21 cellular contexts compared by ENCODE assay signal in the genomic region with DNA sequence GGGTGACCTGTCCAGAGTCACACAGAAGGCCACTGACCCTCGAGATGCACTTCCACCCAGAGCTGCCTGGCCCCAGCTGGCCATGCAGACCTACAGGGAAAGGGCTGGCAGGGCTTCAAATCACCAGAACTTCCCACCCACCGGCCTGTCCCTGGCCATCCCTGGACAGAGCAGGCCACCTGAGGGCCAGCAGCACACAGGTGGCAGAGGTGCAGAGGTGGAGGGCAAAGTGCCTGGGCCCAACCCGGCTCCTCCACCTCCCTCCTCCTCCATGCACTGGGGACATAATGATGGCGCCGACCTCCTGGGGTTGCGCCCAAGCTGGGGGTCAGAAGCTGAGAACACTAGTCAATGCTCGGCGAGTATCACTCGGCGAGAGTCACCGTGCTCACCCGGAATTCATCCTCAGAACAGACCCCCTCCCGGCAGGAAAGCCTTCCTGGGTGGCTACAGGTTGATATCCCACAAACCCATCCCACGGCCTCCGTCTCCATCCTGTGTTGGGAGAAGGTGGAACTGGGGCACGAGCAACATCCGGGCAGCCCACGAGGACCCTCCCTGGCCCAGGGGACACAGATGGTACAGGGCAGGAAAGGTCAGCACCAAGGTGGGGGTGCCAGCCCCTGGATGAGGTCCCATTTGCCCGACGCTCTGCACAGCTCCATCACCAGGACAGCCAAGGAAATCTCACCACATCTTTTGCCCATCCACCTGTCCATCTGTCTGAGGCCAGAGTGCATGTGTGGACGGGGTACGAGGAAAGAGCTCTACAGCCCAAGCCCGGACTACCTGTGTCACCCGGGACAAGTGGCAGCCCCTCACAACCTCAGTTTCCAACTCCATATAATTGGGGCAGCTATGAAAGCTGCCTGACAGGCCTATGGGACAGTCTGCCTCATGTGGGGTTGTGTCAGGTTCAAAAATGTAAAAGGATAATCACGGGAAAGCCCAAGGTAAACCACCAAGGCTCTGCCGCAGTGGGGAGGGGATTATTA. TPM values are rescaled to one million over a fixed set of nuclear protein-coding genes. Genes with fewer than 3 reads are reported as not detected.
DNase-seq lines count a peak whose midpoint lies in the region; ATAC-seq, FAIRE-seq and TF ChIP-seq lines count a peak whose summit lies in the region.
"Had no signal": no experiment of that assay in that cellular context is flagged by ENCODE, and none has a peak within 500 bp of the region (broad histone marks: within the 10 kb centered on the region; RNA-seq: fewer than 3 reads in every experiment).

No MANE protein-coding gene starts in this region.

- H3K27me3 ChIP-seq in BLaER1 treated with 17β-estradiol and CSF1 and Interleukin-3, amounts not matched to agents 10 nM and 100 nM: peaks cover 0 to 20% (median 8%) of the 10 kb centered on the region in 11 experiments; a peak in 14 of 22 replicates
- H3K27me3 ChIP-seq in RWPE2 (ENCODE audit: insufficient read depth, poor library complexity, severe bottlenecking) (no peaks in the 10 kb centered on the region), neuronal stem cell (ENCODE audit: control insufficient read depth in 3 of 3, insufficient read depth in 3 of 3, low read depth in 1 of 3, low read length in 3 of 3) (peaks cover 0 to 25% (median 0%) of the 10 kb centered on the region in 3 experiments), MM.1S (replicated peaks; ENCODE audit: insufficient read depth, low read length) (peaks cover 37% of the 10 kb centered on the region)

- peaks cover 0 to 21% (median 5%) of the 10 kb centered on the region in 11 experiments; a peak in 11 of 22 replicates for H4K20me1 ChIP-seq in BLaER1 treated with 17β-estradiol and CSF1 and Interleukin-3, amounts not matched to agents 10 nM and 100 nM
- no peaks in the 10 kb centered on the region for H4K20me1 ChIP-seq in MM.1S (ENCODE audit: insufficient read depth, low read length)

- DNase-seq in RWPE2 (ENCODE audit: low spot score): peak; percentile 63
- peak; percentile 11 for DNase-seq in left cardiac atrium
- DNase-seq in neuronal stem cell (ENCODE audit: low spot score): no peak
- no peak for DNase-seq in MM.1S
- DNase-seq in H54 (ENCODE audit: insufficient read length, low spot score): no peak
- DNase-seq: ACHN, GF-D8, KBM-7, NCI-H1092, NCI-H187 treated with DMSO at 0.1 percent for 48 hours, NCI-H2171, NCI-H446 treated with DMSO at 0.1 percent for 48 hours, NCI-H774, SHP77 had no signal

- peak overlapping the region; percentile 95 for H2AK5ac ChIP-seq in neuronal stem cell (ENCODE audit: low read depth, low read length)

- no peaks in the 10 kb centered on the region for H3K79me2 ChIP-seq in MM.1S (ENCODE audit: low read length)

- H3F3A ChIP-seq in MM.1S (ENCODE audit: insufficient read depth, low read length): no peaks in the 10 kb centered on the region

- H3K23ac ChIP-seq in neuronal stem cell (ENCODE audit: low read depth, low read length, poor library complexity): peak overlapping the region; percentile 29

- H2BK120ac ChIP-seq in neuronal stem cell (ENCODE audit: low read depth, low read length): no peak overlapping the region

- no peak overlapping the region for H3K4ac ChIP-seq in neuronal stem cell (ENCODE audit: low read length)

- no CpG with 5 or more reads among the region's 26 CpGs for WGBS in neuronal stem cell (ENCODE audit: extremely low coverage in 2 of 2, insufficient read length in 2 of 2, insufficient replicate concordance in 1 of 2), 2 donors

- peak overlapping the region; percentile 38 for H4K91ac ChIP-seq in neuronal stem cell (ENCODE audit: low read depth, low read length, poor library complexity)

- TF ChIP-seq POLR2A in H54 (IDR thresholded peaks at IDR 0.05; ENCODE audit: low read depth, low read length): no peak

- no peak overlapping the region for H3K27ac ChIP-seq in BLaER1 treated with 17β-estradiol and CSF1 and Interleukin-3, amounts not matched to agents 10 nM and 100 nM
- H3K27ac ChIP-seq in RWPE2 (ENCODE audit: poor library complexity, severe bottlenecking) (no peak overlapping the region), neuronal stem cell (replicated peaks; ENCODE audit: low read length) (no peak overlapping the region), MM.1S (ENCODE audit: low read length) (no peak overlapping the region)
- H3K27ac ChIP-seq: HL-60 had no signal

- H3K4me3 ChIP-seq in BLaER1 treated with 17β-estradiol and CSF1 and Interleukin-3, amounts not matched to agents 10 nM and 100 nM: no peak overlapping the region
- H3K4me3 ChIP-seq in RWPE2 (ENCODE audit: severe bottlenecking): no peak overlapping the region
- peak overlapping the region in 1 of 2 donors; percentile 12 for H3K4me3 ChIP-seq in neuronal stem cell (ENCODE audit: low read length in 2 of 2)
- no peak overlapping the region for H3K4me3 ChIP-seq in MM.1S (ENCODE audit: low read length)

- no peaks in the 10 kb centered on the region for H3K36me3 ChIP-seq in BLaER1 treated with 17β-estradiol and CSF1 and Interleukin-3, amounts not matched to agents 10 nM and 100 nM
- no peaks in the 10 kb centered on the region for H3K36me3 ChIP-seq in RWPE2 (ENCODE audit: low read depth)
- H3K36me3 ChIP-seq in neuronal stem cell (replicated peaks in 1 of 2; ENCODE audit: control insufficient read depth in 2 of 2, insufficient read depth in 2 of 2, low read length in 2 of 2): no peaks in the 10 kb centered on the region
- no peaks in the 10 kb centered on the region for H3K36me3 ChIP-seq in MM.1S (replicated peaks; ENCODE audit: insufficient read depth, low read length)

- H2BK12ac ChIP-seq in neuronal stem cell (ENCODE audit: low read length): peak overlapping the region; percentile 66

- no peaks in the 10 kb centered on the region for H3K9me2 ChIP-seq in MM.1S (replicated peaks; ENCODE audit: insufficient read depth, low read length)

- FAIRE-seq in H54 (lab: Jason Lieb, UNC): no peak
- FAIRE-seq: D721Med, H1 had no signal

- H3K9me3 ChIP-seq in BLaER1 treated with 17β-estradiol and CSF1 and Interleukin-3, amounts not matched to agents 10 nM and 100 nM (replicated peaks in 1 of 11): peaks cover 0 to 11% (median 6%) of the 10 kb centered on the region in 11 experiments; a peak in 9 of 22 replicates
- H3K9me3 ChIP-seq in RWPE2 (ENCODE audit: severe bottlenecking): no peaks in the 10 kb centered on the region
- H3K9me3 ChIP-seq in neuronal stem cell (replicated peaks in 1 of 2; ENCODE audit: control insufficient read depth in 2 of 2, insufficient read depth in 1 of 2, low read depth in 1 of 2, low read length in 2 of 2): no peaks in the 10 kb centered on the region
- H3K9me3 ChIP-seq in MM.1S (replicated peaks; ENCODE audit: insufficient read depth, low read length): no peaks in the 10 kb centered on the region

- H2AFZ ChIP-seq in neuronal stem cell (ENCODE audit: low read length) (no peak overlapping the region), MM.1S (ENCODE audit: low read length) (no peak overlapping the region)

- peaks cover 4 to 55% (median 49%) of the 10 kb centered on the region in 10 experiments; a peak in 19 of 20 replicates for H3K4me1 ChIP-seq in BLaER1 treated with 17β-estradiol and CSF1 and Interleukin-3, amounts not matched to agents 10 nM and 100 nM
- no peaks in the 10 kb centered on the region for H3K4me1 ChIP-seq in RWPE2 (ENCODE audit: insufficient read depth, poor library complexity, severe bottlenecking)
- peaks cover 22 to 26% of the 10 kb centered on the region in 2 donors for H3K4me1 ChIP-seq in neuronal stem cell (ENCODE audit: control insufficient read depth in 2 of 2, insufficient read depth in 1 of 2, low read depth in 1 of 2, low read length in 2 of 2)
- H3K4me1 ChIP-seq in MM.1S (ENCODE audit: low read length): no peaks in the 10 kb centered on the region

- H3K79me1 ChIP-seq in neuronal stem cell (ENCODE audit: low read depth, low read length): peaks cover 1% of the 10 kb centered on the region

- no peak overlapping the region for H3K9ac ChIP-seq in BLaER1 treated with 17β-estradiol and CSF1 and Interleukin-3, amounts not matched to agents 10 nM and 100 nM
- H3K9ac ChIP-seq in neuronal stem cell (ENCODE audit: low read depth, low read length, poor library complexity): no peak overlapping the region
- H3K9ac ChIP-seq in MM.1S (ENCODE audit: low read length): no peak overlapping the region

- intact Hi-C loops in left cardiac atrium (cut with DNase I): no loop called here

- peak overlapping the region; percentile 63 for H2BK5ac ChIP-seq in neuronal stem cell (ENCODE audit: low read length)

- no peak for TF ChIP-seq CTCF in RWPE2 (IDR thresholded peaks at IDR 0.05; ENCODE audit: poor library complexity, severe bottlenecking)
- no peak for TF ChIP-seq CTCF in MM.1S (IDR thresholded peaks at IDR 0.05; ENCODE audit: low read length)

- H3K14ac ChIP-seq in neuronal stem cell (ENCODE audit: low read length): no peak overlapping the region

- H3K18ac ChIP-seq in neuronal stem cell (ENCODE audit: low read length): peak overlapping the region; percentile 71

- no peak for ATAC-seq in RWPE2 (ENCODE audit: low read depth)
- ATAC-seq in left cardiac atrium: no peak
- ATAC-seq in GM21825 (IDR thresholded peaks at IDR 0.05; ENCODE audit: unreplicated experiment): no peak
- ATAC-seq in HG03521 (IDR thresholded peaks at IDR 0.05; ENCODE audit: unreplicated experiment): no peak
- ATAC-seq: CD8-positive, alpha-beta T cell had no signal

- peak overlapping the region; percentile 62 for H2BK15ac ChIP-seq in neuronal stem cell (ENCODE audit: low read length)

- H4K8ac ChIP-seq in neuronal stem cell (ENCODE audit: low read depth, low read length): no peak overlapping the region

- peak overlapping the region in 6 of 11 experiments; percentile 86 to 99 (median 96); a peak in 12 of 22 replicates for H3K4me2 ChIP-seq in BLaER1 treated with 17β-estradiol and CSF1 and Interleukin-3, amounts not matched to agents 10 nM and 100 nM
- H3K4me2 ChIP-seq in neuronal stem cell (ENCODE audit: insufficient read depth, low read length, poor library complexity, severe bottlenecking) (no peak overlapping the region), MM.1S (ENCODE audit: low read depth, low read length) (no peak overlapping the region)

RNA-seq across cellular contexts. Expression of a gene that starts 10.8 kb away (rescaled TPM):
- total RNA-seq in left cardiac atrium: 1 to 10 TPM; 1.7 to 2.1 TPM
- 20.9 TPM for polyA plus RNA-seq in neuronal stem cell (2013, experiment 1 of 2)
- polyA plus RNA-seq in neuronal stem cell (2013, experiment 2 of 2): 20.1 TPM

Comparison
In these comparisons a context has a peak if more than half of its experiments do, and no peak if none do; other contexts are left out.
1. H3K4me2 ChIP-seq: peak in BLaER1 treated with 17β-estradiol and CSF1 and Interleukin-3, amounts not matched to agents 10 nM and 100 nM (6 of 11); none in neuronal stem cell (single experiment) and MM.1S (single experiment).
2. DNase-seq: peak in RWPE2 (single experiment) and left cardiac atrium (single experiment); none in neuronal stem cell (single experiment), MM.1S (single experiment) and H54 (single experiment).